Comparison of ENCODE assay signal across 1 cellular context in the genomic region with DNA sequence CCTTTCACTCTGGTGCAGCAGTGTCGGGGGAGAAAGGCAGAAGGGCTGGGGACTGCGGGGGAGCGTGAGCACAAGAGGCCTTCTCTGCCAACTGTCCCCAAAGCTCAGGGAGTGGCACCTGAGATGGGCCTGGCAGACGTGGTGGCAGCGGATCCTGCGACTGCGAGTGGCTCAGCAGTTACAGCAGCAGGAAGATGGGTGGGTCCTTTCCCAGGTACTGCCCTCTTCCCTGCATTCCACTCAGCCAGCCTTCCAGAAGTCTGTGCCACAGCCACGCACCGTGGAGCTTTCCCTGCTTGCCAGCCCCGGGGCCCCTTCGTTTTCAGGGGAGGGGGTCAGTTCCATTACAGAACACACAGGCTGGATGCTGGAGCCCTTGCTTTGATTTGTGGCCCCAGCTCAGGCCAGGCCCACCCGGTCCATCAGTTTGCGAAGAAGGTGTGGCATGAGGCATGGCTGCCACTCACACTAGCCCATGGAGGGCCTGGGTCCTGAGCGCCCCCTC.
TF ChIP-seq lines count a peak whose summit lies in the region.

No MANE protein-coding gene starts in this region.

TF ChIP-seq in HepG2, 621 proteins besides CTCF, POLR2A, EP300 and RAD21:
- TF ChIP-seq AGO2 (optimal IDR thresholded peaks at IDR 0.05; ENCODE audit: low read depth, low read length) (peak; percentile 63), GTF2F1 (IDR thresholded peaks at IDR 0.05; ENCODE audit: low read length) (no peak)
